In the genomic region with DNA sequence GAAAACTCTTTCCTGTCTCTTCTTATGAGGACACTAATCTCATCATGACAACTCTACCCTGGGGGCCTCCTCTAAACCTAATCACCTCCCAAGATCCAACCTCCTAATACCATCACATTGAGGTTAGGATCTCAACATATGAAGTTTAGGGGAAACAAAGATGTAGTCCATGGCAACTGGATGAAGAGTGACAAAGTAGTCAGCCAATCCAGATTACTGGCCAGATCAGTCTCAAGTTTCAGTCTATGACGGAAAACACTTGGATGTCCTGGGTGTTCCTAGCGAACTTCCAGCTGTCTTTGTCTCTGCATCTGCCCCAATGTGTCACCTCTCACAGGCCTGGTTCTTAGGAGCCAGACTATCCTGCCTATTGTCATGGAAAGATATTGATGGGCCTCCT, we compare ENCODE assay signal across 1 cellular context.
TF ChIP-seq lines count a peak whose summit lies in the region.

No MANE protein-coding gene starts in this region.

TF ChIP-seq in H1, 55 proteins besides CTCF, POLR2A, EP300 and RAD21 (continued from another document):
- TF ChIP-seq CHD2 (IDR thresholded peaks at IDR 0.05; ENCODE audit: low read length), result peak; percentile 20; the same call in 1 of the 2 replicates
- no peak for TF ChIP-seq SP4 (IDR thresholded peaks at IDR 0.05; ENCODE audit: low read length)
- TF ChIP-seq SP1 (IDR thresholded peaks at IDR 0.05; ENCODE audit: low read depth, low read length), result peak; percentile 35; the same call in 1 of the 2 replicates
- no peak for TF ChIP-seq KDM1A (IDR thresholded peaks at IDR 0.05; ENCODE audit: borderline replicate concordance, low read length)
